Comparison of ENCODE assay signal across 8 cellular contexts in genomic region chr2:85418132-85419008, GRCh38. TPM values are rescaled to one million over a fixed set of nuclear protein-coding genes. Genes with fewer than 3 reads are reported as not detected.
DNase-seq lines count a peak whose midpoint lies in the region; ATAC-seq and TF ChIP-seq lines count a peak whose summit lies in the region.

Gene SH2D6, plus strand, starts transcription at chr2:85418714. Its CDS starts 10,752 bp downstream, at chr2:85429466.

- H3K27ac ChIP-seq in liver (ENCODE audit: low read depth in 1 of 2, low read length in 2 of 2) = peak within 1 kb of the TSS; percentile 71 to 92

- H3K9me3 Mint-ChIP-seq in dendritic cell treated with granulocyte-macrophage colony-stimulating factor and Interleukin-4, amounts not matched to agents 40 ng/mL and 50 ng/mL, for 4 days = no peaks in the 10 kb centered on the region

- H3K27me3 Mint-ChIP-seq in dendritic cell treated with granulocyte-macrophage colony-stimulating factor and Interleukin-4, amounts not matched to agents 40 ng/mL and 50 ng/mL, for 4 days = no peaks in the 10 kb centered on the region

- H3K4me1 Mint-ChIP-seq in dendritic cell treated with granulocyte-macrophage colony-stimulating factor and Interleukin-4, amounts not matched to agents 40 ng/mL and 50 ng/mL, for 4 days (ENCODE audit: low read depth) = peaks cover 82% of the 10 kb centered on the region

- DNase-seq in BE2C = peak; percentile 84
- peak; percentile 67 for DNase-seq in NCI-H510A (lab: John Stamatoyannopoulos, UW)
- peak; percentile 82 for DNase-seq in activated CD4-positive, alpha-beta T cell treated with anti-CD3 and anti-CD28 coated beads, Interleukin-2, amount 50 U/mL, for 1 hour
- peak; percentile 86 for DNase-seq in stimulated activated CD4-positive, alpha-beta T cell treated with anti-CD3 and anti-CD28 coated beads, Interleukin-4, amount 100 ng/mL, for 1 hour

- no peaks in the 10 kb centered on the region for H3K9me3 ChIP-seq in BE2C
- H3K9me3 ChIP-seq in liver (ENCODE audit: control insufficient read depth in 4 of 4, low read length in 3 of 4) = no peaks in the 10 kb centered on the region

- H3K9ac ChIP-seq in liver (ENCODE audit: low read depth in 1 of 2, low read length in 2 of 2) = peak within 1 kb of the TSS; percentile 45 to 73

- H3K27ac Mint-ChIP-seq in dendritic cell treated with granulocyte-macrophage colony-stimulating factor and Interleukin-4, amounts not matched to agents 40 ng/mL and 50 ng/mL, for 4 days = peak within 1 kb of the TSS; percentile 100

- peaks cover 14% of the 10 kb centered on the region for H3K4me1 ChIP-seq in BE2C
- peaks cover 26 to 56% (median 43%) of the 10 kb centered on the region in 4 donors for H3K4me1 ChIP-seq in liver (ENCODE audit: control insufficient read depth in 4 of 4, insufficient read depth in 4 of 4, low read length in 3 of 4)

- H3K4me3 Mint-ChIP-seq in dendritic cell treated with granulocyte-macrophage colony-stimulating factor and Interleukin-4, amounts not matched to agents 40 ng/mL and 50 ng/mL, for 4 days = peak within 1 kb of the TSS; percentile 88

- TF ChIP-seq CTCF in BE2C (IDR thresholded peaks at IDR 0.05; ENCODE audit: low read depth, low read length) (no peak), liver (IDR thresholded peaks at IDR 0.05; ENCODE audit: low read depth, low read length, missing input control) (no peak)

- intact Hi-C loops in dendritic cell treated with granulocyte-macrophage colony-stimulating factor and Interleukin-4, amounts not matched to agents 40 ng/mL and 50 ng/mL, for 4 days (cut with micrococcal nuclease) = no loop called here

- H3K4me3 ChIP-seq in BE2C (ENCODE audit: low read depth, low read length) (peak within 1 kb of the TSS; percentile 64), liver (ENCODE audit: low read depth in 1 of 3, low read length in 3 of 3) (peak within 1 kb of the TSS; percentile 50 to 88 (median 75))

- 17% methylated on average over 57 of the region's 57 CpGs for WGBS in liver

- H3K36me3 Mint-ChIP-seq in dendritic cell treated with granulocyte-macrophage colony-stimulating factor and Interleukin-4, amounts not matched to agents 40 ng/mL and 50 ng/mL, for 4 days (ENCODE audit: low read depth) = peaks cover 7% of the 10 kb centered on the region

- ATAC-seq in GM19035 (IDR thresholded peaks at IDR 0.05; ENCODE audit: unreplicated experiment) = peak; percentile 92
- peak; percentile 78 for ATAC-seq in HG03196 (IDR thresholded peaks at IDR 0.05; ENCODE audit: unreplicated experiment)

- TF ChIP-seq RAD21 in liver (IDR thresholded peaks at IDR 0.05) = peak in 1 of 2 donors; percentile 6

- H3K36me3 ChIP-seq in BE2C = no peaks in the 10 kb centered on the region
- H3K36me3 ChIP-seq in liver (ENCODE audit: control insufficient read depth in 4 of 4, insufficient read depth in 3 of 4, low read depth in 1 of 4, low read length in 3 of 4) = no peaks in the 10 kb centered on the region

- H3K27me3 ChIP-seq in BE2C = no peaks in the 10 kb centered on the region
- no peaks in the 10 kb centered on the region for H3K27me3 ChIP-seq in liver (ENCODE audit: control insufficient read depth in 4 of 4, insufficient read depth in 4 of 4, low read length in 3 of 4)

TF ChIP-seq in liver, 16 proteins besides CTCF, POLR2A, EP300 and RAD21:
- TF ChIP-seq YY1 (IDR thresholded peaks at IDR 0.05) (peak; percentile 17), HNF4A (conservative IDR thresholded peaks at IDR 0.05) (peak in 1 of 2 donors; percentile 9), SP1 (IDR thresholded peaks at IDR 0.05) (peak; percentile 31), HNF4G (IDR thresholded peaks at IDR 0.05) (no peak), RXRA (IDR thresholded peaks at IDR 0.05) (no peak)
- TF ChIP-seq, protein P1, sequence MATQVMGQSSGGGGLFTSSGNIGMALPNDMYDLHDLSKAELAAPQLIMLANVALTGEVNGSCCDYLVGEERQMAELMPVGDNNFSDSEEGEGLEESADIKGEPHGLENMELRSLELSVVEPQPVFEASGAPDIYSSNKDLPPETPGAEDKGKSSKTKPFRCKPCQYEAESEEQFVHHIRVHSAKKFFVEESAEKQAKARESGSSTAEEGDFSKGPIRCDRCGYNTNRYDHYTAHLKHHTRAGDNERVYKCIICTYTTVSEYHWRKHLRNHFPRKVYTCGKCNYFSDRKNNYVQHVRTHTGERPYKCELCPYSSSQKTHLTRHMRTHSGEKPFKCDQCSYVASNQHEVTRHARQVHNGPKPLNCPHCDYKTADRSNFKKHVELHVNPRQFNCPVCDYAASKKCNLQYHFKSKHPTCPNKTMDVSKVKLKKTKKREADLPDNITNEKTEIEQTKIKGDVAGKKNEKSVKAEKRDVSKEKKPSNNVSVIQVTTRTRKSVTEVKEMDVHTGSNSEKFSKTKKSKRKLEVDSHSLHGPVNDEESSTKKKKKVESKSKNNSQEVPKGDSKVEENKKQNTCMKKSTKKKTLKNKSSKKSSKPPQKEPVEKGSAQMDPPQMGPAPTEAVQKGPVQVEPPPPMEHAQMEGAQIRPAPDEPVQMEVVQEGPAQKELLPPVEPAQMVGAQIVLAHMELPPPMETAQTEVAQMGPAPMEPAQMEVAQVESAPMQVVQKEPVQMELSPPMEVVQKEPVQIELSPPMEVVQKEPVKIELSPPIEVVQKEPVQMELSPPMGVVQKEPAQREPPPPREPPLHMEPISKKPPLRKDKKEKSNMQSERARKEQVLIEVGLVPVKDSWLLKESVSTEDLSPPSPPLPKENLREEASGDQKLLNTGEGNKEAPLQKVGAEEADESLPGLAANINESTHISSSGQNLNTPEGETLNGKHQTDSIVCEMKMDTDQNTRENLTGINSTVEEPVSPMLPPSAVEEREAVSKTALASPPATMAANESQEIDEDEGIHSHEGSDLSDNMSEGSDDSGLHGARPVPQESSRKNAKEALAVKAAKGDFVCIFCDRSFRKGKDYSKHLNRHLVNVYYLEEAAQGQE (IDR thresholded peaks at IDR 0.05) = no peak

RNA-seq across cellular contexts. Expression of gene SH2D6, which starts in this region (rescaled TPM):
- polyA plus RNA-seq in BE2C (2012; ENCODE audit: insufficient read depth, insufficient read length, low read depth) = 2.0 TPM
- total RNA-seq in liver = under 1 TPM in 1 of 2 donors, not detected in 1; 0.92 TPM
- polyA plus RNA-seq in liver = under 1 TPM; 0.28 to 0.39 TPM

Comparison
In these comparisons a context has a peak if more than half of its experiments do, and no peak if none do; other contexts are left out.
1. Peak in every context shown above with its lines: DNase-seq, ATAC-seq, H3K4me3 ChIP-seq and H3K27ac ChIP-seq.